ENCODE assay signal across 11 cellular contexts in the genomic region with DNA sequence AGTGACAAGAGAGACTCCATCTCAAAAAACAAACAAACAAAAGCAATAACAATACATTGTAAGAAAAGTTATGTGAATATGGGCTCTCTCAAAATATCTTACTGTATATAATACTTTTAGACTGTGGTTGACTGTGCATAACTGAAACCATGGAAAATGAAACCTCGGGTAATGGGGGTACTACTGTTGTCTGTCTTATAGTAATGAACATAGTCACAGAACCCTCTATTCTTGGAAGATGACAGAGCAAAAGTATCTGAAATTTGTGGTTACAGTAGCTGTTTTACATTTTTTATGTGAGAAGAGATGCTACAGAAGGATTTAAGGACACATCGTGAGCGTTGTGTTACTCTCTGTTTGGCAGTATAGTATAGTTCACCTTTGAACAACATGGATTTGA.
A peak's percentile ranks its signal among the peaks of the same experiment; 100 is the strongest.
DNase-seq lines count a peak whose midpoint lies in the region; ATAC-seq and TF ChIP-seq lines count a peak whose summit lies in the region.
"Had no signal": no experiment of that assay in that cellular context is flagged by ENCODE, and none has a peak within 500 bp of the region (broad histone marks: within the 10 kb centered on the region; RNA-seq: fewer than 3 reads in every experiment).

No MANE protein-coding gene starts in this region.

- no peak for TF ChIP-seq EP300 in SK-N-SH (IDR thresholded peaks at IDR 0.05; ENCODE audit: borderline replicate concordance in 1 of 2, low read depth in 1 of 2, low read length in 1 of 2)

- H3K4me1 ChIP-seq in SK-N-SH (ENCODE audit: control insufficient read depth in 1 of 2, insufficient read depth in 2 of 2, low read depth in 1 of 2, low read length in 1 of 2) = peaks cover 21 to 50% of the 10 kb centered on the region in 2 experiments
- H3K4me1 ChIP-seq in mesodermal cell (ENCODE audit: control insufficient read depth, insufficient read depth, low read length, poor library complexity, severe bottlenecking) = peaks cover 47% of the 10 kb centered on the region

- no peak for TF ChIP-seq CTCF in SK-N-SH (IDR thresholded peaks at IDR 0.05)

- TF ChIP-seq RAD21 in SK-N-SH (IDR thresholded peaks at IDR 0.05; ENCODE audit: low read length) = no peak

- POLR2A ChIA-PET in SK-N-SH (lab: Yijun Ruan, JAX) = no interaction called here

- H3K9me3 ChIP-seq in SK-N-SH = no peaks in the 10 kb centered on the region
- peaks cover 5% of the 10 kb centered on the region for H3K9me3 ChIP-seq in mesodermal cell (ENCODE audit: control insufficient read depth, low read length)
- H3K9me3 ChIP-seq: psoas muscle had no signal

- H2AFZ ChIP-seq in SK-N-SH (ENCODE audit: low read depth) = no peak overlapping the region
- H2AFZ ChIP-seq: hepatocyte had no signal

- H3K36me3 ChIP-seq in SK-N-SH (replicated peaks in 1 of 2; ENCODE audit: control insufficient read depth in 1 of 2, insufficient read depth in 2 of 2, low read length in 1 of 2) (peaks cover 0 to 8% of the 10 kb centered on the region in 2 experiments), mesodermal cell (ENCODE audit: control insufficient read depth, insufficient read depth, low read length) (peaks cover 27% of the 10 kb centered on the region)

- H3F3A ChIP-seq in SK-N-SH (replicated peaks; ENCODE audit: insufficient read depth) = peaks cover 18% of the 10 kb centered on the region

- H3K79me2 ChIP-seq in SK-N-SH (ENCODE audit: insufficient read depth) = peaks cover 93% of the 10 kb centered on the region

- H4K20me1 ChIP-seq in SK-N-SH (ENCODE audit: insufficient read depth) = peaks cover 52% of the 10 kb centered on the region

- H3K27ac ChIP-seq in SK-N-SH (ENCODE audit: low read depth in 2 of 2, low read length in 1 of 2) (peak overlapping the region in 1 of 2 experiments; percentile 97; a peak in 2 of 4 replicates), mesodermal cell (ENCODE audit: low read depth, low read length, severe bottlenecking) (peak overlapping the region; percentile 91)
- H3K27ac ChIP-seq: HL-60, psoas muscle had no signal

- WGBS in SK-N-SH (ENCODE audit: low lambda C conversion rate) = 96% methylated on average over 3 of the region's 3 CpGs
- 96 to 100% methylated on average over 2 of the region's 3 CpGs for WGBS in mesodermal cell (ENCODE audit: insufficient coverage in 2 of 2), 2 experiments

- no peaks in the 10 kb centered on the region for H3K27me3 ChIP-seq in SK-N-SH (ENCODE audit: insufficient read depth)
- H3K27me3 ChIP-seq: hepatocyte had no signal

- no peak overlapping the region; the same call in 1 of the 2 replicates for H3K9ac ChIP-seq in SK-N-SH

- DNase-seq in SK-N-SH (no peak), NCI-H1436 (lab: John Stamatoyannopoulos, UW) (no peak), C1 segment of cervical spinal cord (lab: John Stamatoyannopoulos, UW) (no peak)
- DNase-seq in stimulated activated CD4-positive, alpha-beta T cell treated with anti-CD3 and anti-CD28 coated beads, Interleukin-4, amount 100 ng/mL, for 1 hour = no peak
- DNase-seq: psoas muscle had no signal

- peak overlapping the region; percentile 46; the same call in 1 of the 2 replicates for H3K4me2 ChIP-seq in SK-N-SH
- H3K4me2 ChIP-seq: hepatocyte had no signal

- CTCF ChIA-PET in SK-N-SH (lab: Yijun Ruan, JAX) = no interaction called here

- ATAC-seq in GM18498 (IDR thresholded peaks at IDR 0.05; ENCODE audit: unreplicated experiment) (peak; percentile 73), HG02588 (IDR thresholded peaks at IDR 0.05; ENCODE audit: unreplicated experiment) (peak; percentile 42), GM21825 (IDR thresholded peaks at IDR 0.05; ENCODE audit: unreplicated experiment) (no peak)
- ATAC-seq: psoas muscle had no signal

- H3K4me3 ChIP-seq in SK-N-SH (ENCODE audit: low read depth in 2 of 2, low read length in 1 of 2) = no peak overlapping the region
- H3K4me3 ChIP-seq in mesodermal cell (ENCODE audit: extremely low read depth, insufficient read depth, low read length, poor library complexity, severe bottlenecking) = no peak overlapping the region
- H3K4me3 ChIP-seq: hepatocyte, psoas muscle had no signal

- H3K9me2 ChIP-seq in SK-N-SH = no peaks in the 10 kb centered on the region

TF ChIP-seq in SK-N-SH, 30 proteins besides CTCF, POLR2A, EP300 and RAD21:
- TF ChIP-seq, protein P1, sequence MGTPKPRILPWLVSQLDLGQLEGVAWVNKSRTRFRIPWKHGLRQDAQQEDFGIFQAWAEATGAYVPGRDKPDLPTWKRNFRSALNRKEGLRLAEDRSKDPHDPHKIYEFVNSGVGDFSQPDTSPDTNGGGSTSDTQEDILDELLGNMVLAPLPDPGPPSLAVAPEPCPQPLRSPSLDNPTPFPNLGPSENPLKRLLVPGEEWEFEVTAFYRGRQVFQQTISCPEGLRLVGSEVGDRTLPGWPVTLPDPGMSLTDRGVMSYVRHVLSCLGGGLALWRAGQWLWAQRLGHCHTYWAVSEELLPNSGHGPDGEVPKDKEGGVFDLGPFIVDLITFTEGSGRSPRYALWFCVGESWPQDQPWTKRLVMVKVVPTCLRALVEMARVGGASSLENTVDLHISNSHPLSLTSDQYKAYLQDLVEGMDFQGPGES (IDR thresholded peaks at IDR 0.05; ENCODE audit: low read depth, low read length) = no peak
- TF ChIP-seq TAF1 (IDR thresholded peaks at IDR 0.05; ENCODE audit: borderline replicate concordance, low read depth, low read length) = no peak
- no peak for TF ChIP-seq RFX5 (IDR thresholded peaks at IDR 0.05; ENCODE audit: low read length)
- TF ChIP-seq GATA2 (CRISPR knock-in tag; IDR thresholded peaks at IDR 0.05) = no peak
